Comparison of ENCODE assay signal across 8 cellular contexts in genomic region chr7:151519045-151519764, GRCh38. TPM values are rescaled to one million over a fixed set of nuclear protein-coding genes. Genes with fewer than 3 reads are reported as not detected.
DNase-seq lines count a peak whose midpoint lies in the region; ATAC-seq and TF ChIP-seq lines count a peak whose summit lies in the region.
"Not testable (repeated sequence)": the region's sequence is repeated elsewhere in the genome, so short reads cannot be mapped to it uniquely, and the experiment has no call there.

No MANE protein-coding gene starts in this region.

- H3K4me3 ChIP-seq in neural progenitor cell = peak overlapping the region; percentile 86

- H3K4me1 ChIP-seq in neural progenitor cell = not testable (repeated sequence)

- H3K9me3 Mint-ChIP-seq in activated naive CD8-positive, alpha-beta T cell treated with anti-CD3 and anti-CD28 coated beads for 36 hours; stimulated activated effector memory CD8-positive, alpha-beta T cell treated with anti-CD3 and anti-CD28 coated beads, Interleukin-12 subunit alpha, Interleukin-12 subunit beta, amount 100 ng/mL, for 72 hours: not testable (repeated sequence)
- H3K9me3 Mint-ChIP-seq in neural progenitor cell = peaks cover 14% of the 10 kb centered on the region

- not testable (repeated sequence) for H2AFZ ChIP-seq in neural progenitor cell (replicated peaks)

- peaks cover 50% of the 10 kb centered on the region for H3K79me2 ChIP-seq in neural progenitor cell (ENCODE audit: low read depth)

- peak overlapping the region; percentile 87 for H3K4me2 ChIP-seq in neural progenitor cell

- H3K36me3 Mint-ChIP-seq in T-helper 17 cell (ENCODE audit: low read depth) = not testable (repeated sequence)
- peaks cover 16% of the 10 kb centered on the region for H3K36me3 Mint-ChIP-seq in activated naive CD8-positive, alpha-beta T cell treated with anti-CD3 and anti-CD28 coated beads for 36 hours
- peaks cover 22% of the 10 kb centered on the region for H3K36me3 Mint-ChIP-seq in neural progenitor cell
- peaks cover 36% of the 10 kb centered on the region for H3K36me3 Mint-ChIP-seq in stimulated activated effector memory CD8-positive, alpha-beta T cell treated with anti-CD3 and anti-CD28 coated beads, Interleukin-12 subunit alpha, Interleukin-12 subunit beta, amount 100 ng/mL, for 72 hours

- H3K27ac Mint-ChIP-seq in T-helper 17 cell = peak overlapping the region; percentile 95
- peak overlapping the region; percentile 98 for H3K27ac Mint-ChIP-seq in activated naive CD8-positive, alpha-beta T cell treated with anti-CD3 and anti-CD28 coated beads for 36 hours
- not testable (repeated sequence) for H3K27ac Mint-ChIP-seq in neural progenitor cell
- H3K27ac Mint-ChIP-seq in stimulated activated effector memory CD8-positive, alpha-beta T cell treated with anti-CD3 and anti-CD28 coated beads, Interleukin-12 subunit alpha, Interleukin-12 subunit beta, amount 100 ng/mL, for 72 hours = peak overlapping the region; percentile 97

- H3K27me3 ChIP-seq in neural progenitor cell = not testable (repeated sequence)

- not testable (repeated sequence) for H3F3A ChIP-seq in neural progenitor cell (ENCODE audit: low read depth)

- not testable (repeated sequence) for H3K27me3 Mint-ChIP-seq in T-helper 17 cell; activated naive CD8-positive, alpha-beta T cell treated with anti-CD3 and anti-CD28 coated beads for 36 hours; neural progenitor cell (ENCODE audit: insufficient read depth, low read depth)

- TF ChIP-seq CTCF in neural progenitor cell (IDR thresholded peaks at IDR 0.05) = not testable (repeated sequence)

- peak overlapping the region; percentile 97 for H3K27ac ChIP-seq in neural progenitor cell

- peaks cover 48% of the 10 kb centered on the region for H4K20me1 ChIP-seq in neural progenitor cell (ENCODE audit: low read depth)

- H3K4me1 Mint-ChIP-seq in T-helper 17 cell (peaks cover 38% of the 10 kb centered on the region), neural progenitor cell (peaks cover 16% of the 10 kb centered on the region)
- H3K4me1 Mint-ChIP-seq in activated naive CD8-positive, alpha-beta T cell treated with anti-CD3 and anti-CD28 coated beads for 36 hours = peaks cover 36% of the 10 kb centered on the region
- H3K4me1 Mint-ChIP-seq in stimulated activated effector memory CD8-positive, alpha-beta T cell treated with anti-CD3 and anti-CD28 coated beads, Interleukin-12 subunit alpha, Interleukin-12 subunit beta, amount 100 ng/mL, for 72 hours = peaks cover 53% of the 10 kb centered on the region

- H3K36me3 ChIP-seq in neural progenitor cell = not testable (repeated sequence)

- H3K9me3 ChIP-seq in T-helper 17 cell (ENCODE audit: control insufficient read depth, low read length, poor library complexity, severe bottlenecking); neural progenitor cell (ENCODE audit: low read depth): not testable (repeated sequence)

- DNase-seq in DMS53 (lab: John Stamatoyannopoulos, UW) = peak; percentile 72
- DNase-seq in HK-2 (ENCODE audit: unreplicated experiment) = peak; percentile 46
- DNase-seq in T-helper 17 cell = peak; percentile 50 to 62 (median 56)
- DNase-seq in activated naive CD8-positive, alpha-beta T cell treated with anti-CD3 and anti-CD28 coated beads for 36 hours = peak; percentile 68
- peak; percentile 26 for DNase-seq in glomerular visceral epithelial cell (ENCODE audit: extremely low spot score)
- peak; percentile 71 for DNase-seq in neural progenitor cell (ENCODE audit: low spot score)
- peak; percentile 54 to 81 for DNase-seq in stimulated activated effector memory CD8-positive, alpha-beta T cell treated with anti-CD3 and anti-CD28 coated beads, Interleukin-12 subunit alpha, Interleukin-12 subunit beta, amount 100 ng/mL, for 72 hours (ENCODE audit: low spot score in 2 of 2)

- ATAC-seq in GM21529 (IDR thresholded peaks at IDR 0.05; ENCODE audit: unreplicated experiment) = peak; percentile 52
- ATAC-seq in T-helper 17 cell = peak; percentile 70
- peak; percentile 71 for ATAC-seq in stimulated activated effector memory CD8-positive, alpha-beta T cell treated with anti-CD3 and anti-CD28 coated beads, Interleukin-12 subunit alpha, Interleukin-12 subunit beta, amount 100 ng/mL, for 72 hours

- H3K9ac ChIP-seq in neural progenitor cell = peak overlapping the region; percentile 95

- peak overlapping the region; percentile 97 for H3K4me3 Mint-ChIP-seq in T-helper 17 cell
- peak overlapping the region; percentile 97 for H3K4me3 Mint-ChIP-seq in activated naive CD8-positive, alpha-beta T cell treated with anti-CD3 and anti-CD28 coated beads for 36 hours
- peak overlapping the region; percentile 97 for H3K4me3 Mint-ChIP-seq in neural progenitor cell
- H3K4me3 Mint-ChIP-seq in stimulated activated effector memory CD8-positive, alpha-beta T cell treated with anti-CD3 and anti-CD28 coated beads, Interleukin-12 subunit alpha, Interleukin-12 subunit beta, amount 100 ng/mL, for 72 hours = peak overlapping the region; percentile 85

RNA-seq across cellular contexts. Expression of gene RHEB, which starts 0.5 kb away (rescaled TPM):
- total RNA-seq in T-helper 17 cell (10 to 100 TPM; 62.5 to 71.1 TPM), neural progenitor cell (ENCODE audit: low replicate concordance) (94.2 and 225 TPM in 2 replicates)
- 10 to 100 TPM; 42.0 to 46.8 TPM for total RNA-seq in activated naive CD8-positive, alpha-beta T cell treated with anti-CD3 and anti-CD28 coated beads for 36 hours

Comparison
In these comparisons a context has a peak if more than half of its experiments do, and no peak if none do; other contexts are left out.
1. Peak in every context shown above with its lines: DNase-seq, ATAC-seq, H3K4me3 ChIP-seq and H3K27ac ChIP-seq.